ENCODE assay signal across 1 cellular context in genomic region chr12:32450768-32451167, GRCh38.
A peak's percentile ranks its signal among the peaks of the same experiment; 100 is the strongest.
TF ChIP-seq lines count a peak whose summit lies in the region.

No MANE protein-coding gene starts in this region.

TF ChIP-seq in K562, 482 proteins besides CTCF, POLR2A, EP300 and RAD21:
- TF ChIP-seq, protein P1, sequence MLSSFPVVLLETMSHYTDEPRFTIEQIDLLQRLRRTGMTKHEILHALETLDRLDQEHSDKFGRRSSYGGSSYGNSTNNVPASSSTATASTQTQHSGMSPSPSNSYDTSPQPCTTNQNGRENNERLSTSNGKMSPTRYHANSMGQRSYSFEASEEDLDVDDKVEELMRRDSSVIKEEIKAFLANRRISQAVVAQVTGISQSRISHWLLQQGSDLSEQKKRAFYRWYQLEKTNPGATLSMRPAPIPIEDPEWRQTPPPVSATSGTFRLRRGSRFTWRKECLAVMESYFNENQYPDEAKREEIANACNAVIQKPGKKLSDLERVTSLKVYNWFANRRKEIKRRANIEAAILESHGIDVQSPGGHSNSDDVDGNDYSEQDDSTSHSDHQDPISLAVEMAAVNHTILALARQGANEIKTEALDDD (IDR thresholded peaks at IDR 0.05): 0 out of 2 replicates have a peak, but pooled peaks have one; percentile 31
- no peak for TF ChIP-seq TEAD4 (IDR thresholded peaks at IDR 0.05; ENCODE audit: low read length)
- TF ChIP-seq TEAD4 (CRISPR knock-in tag; IDR thresholded peaks at IDR 0.05; ENCODE audit: borderline replicate concordance): no peak
- no peak for TF ChIP-seq HCFC1 (IDR thresholded peaks at IDR 0.05; ENCODE audit: low read depth, low read length)
- TF ChIP-seq LCOR (CRISPR knock-in tag; IDR thresholded peaks at IDR 0.05): no peak
- TF ChIP-seq, protein P2, sequence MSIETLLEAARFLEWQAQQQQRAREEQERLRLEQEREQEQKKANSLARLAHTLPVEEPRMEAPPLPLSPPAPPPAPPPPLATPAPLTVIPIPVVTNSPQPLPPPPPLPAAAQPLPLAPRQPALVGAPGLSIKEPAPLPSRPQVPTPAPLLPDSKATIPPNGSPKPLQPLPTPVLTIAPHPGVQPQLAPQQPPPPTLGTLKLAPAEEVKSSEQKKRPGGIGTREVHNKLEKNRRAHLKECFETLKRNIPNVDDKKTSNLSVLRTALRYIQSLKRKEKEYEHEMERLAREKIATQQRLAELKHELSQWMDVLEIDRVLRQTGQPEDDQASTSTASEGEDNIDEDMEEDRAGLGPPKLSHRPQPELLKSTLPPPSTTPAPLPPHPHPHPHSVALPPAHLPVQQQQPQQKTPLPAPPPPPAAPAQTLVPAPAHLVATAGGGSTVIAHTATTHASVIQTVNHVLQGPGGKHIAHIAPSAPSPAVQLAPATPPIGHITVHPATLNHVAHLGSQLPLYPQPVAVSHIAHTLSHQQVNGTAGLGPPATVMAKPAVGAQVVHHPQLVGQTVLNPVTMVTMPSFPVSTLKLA (conservative IDR thresholded peaks at IDR 0.05): no peak
- no peak for TF ChIP-seq ZNF766 (CRISPR knock-in tag; conservative IDR thresholded peaks at IDR 0.05)
